Comparison of ENCODE assay signal across 8 cellular contexts in genomic region chr14:92121670-92122350, GRCh38. TPM values are rescaled to one million over a fixed set of nuclear protein-coding genes. Genes with fewer than 3 reads are reported as not detected.
DNase-seq lines count a peak whose midpoint lies in the region; ATAC-seq, FAIRE-seq and TF ChIP-seq lines count a peak whose summit lies in the region.

Gene CPSF2 (plus strand): TSS chr14:92121969. CDS start chr14:92130985, 9,016 bp downstream.
Gene NDUFB1 (minus strand): TSS chr14:92121706. CDS start chr14:92117637, 4,069 bp downstream.

- H3K9me3 ChIP-seq in BLaER1 treated with 17β-estradiol and CSF1 and Interleukin-3, amounts not matched to agents 10 nM and 100 nM (replicated peaks in 1 of 11) = no peaks in the 10 kb centered on the region
- no peaks in the 10 kb centered on the region for H3K9me3 ChIP-seq in right lobe of liver

- intact Hi-C loops in right lobe of liver (cut with DNase I) = no loop called here

- 0% methylated on average over 31 of the region's 55 CpGs for WGBS in right lobe of liver (ENCODE audit: insufficient coverage, low coverage, low lambda C conversion rate, missing lambda C conversion rate)

- DNase-seq in GM19239 (ENCODE audit: insufficient read length, low spot score) = peak; percentile 90
- DNase-seq in NCI-H69 (lab: John Stamatoyannopoulos, UW) = peak; percentile 92
- peak; percentile 87 to 90 for DNase-seq in activated CD4-positive, alpha-beta T cell treated with anti-CD3 and anti-CD28 coated beads, Interleukin-2, amount 50 U/mL, for 48 hours
- peak; percentile 86 for DNase-seq in dermis blood vessel endothelial cell
- peak; percentile 87 to 92 (median 91) for DNase-seq in right lobe of liver
- DNase-seq in stimulated activated CD4-positive, alpha-beta T cell treated with anti-CD3 and anti-CD28 coated beads, Interleukin-4, amount 100 ng/mL, for 48 hours (ENCODE audit: low read depth in 2 of 2) = peak; percentile 82 to 83

- peak in 1 of 4 donors; percentile 26 for TF ChIP-seq CTCF in right lobe of liver (IDR thresholded peaks at IDR 0.05)

- peaks cover 31 to 66% (median 47%) of the 10 kb centered on the region in 11 experiments; a peak in 21 of 22 replicates for H3K36me3 ChIP-seq in BLaER1 treated with 17β-estradiol and CSF1 and Interleukin-3, amounts not matched to agents 10 nM and 100 nM
- peaks cover 0 to 26% (median 0%) of the 10 kb centered on the region in 4 donors for H3K36me3 ChIP-seq in right lobe of liver

- peaks cover 26 to 67% (median 48%) of the 10 kb centered on the region in 10 experiments for H3K4me1 ChIP-seq in BLaER1 treated with 17β-estradiol and CSF1 and Interleukin-3, amounts not matched to agents 10 nM and 100 nM
- peaks cover 0 to 11% (median 5%) of the 10 kb centered on the region in 4 donors for H3K4me1 ChIP-seq in right lobe of liver

- no peaks in the 10 kb centered on the region for H3K27me3 ChIP-seq in BLaER1 treated with 17β-estradiol and CSF1 and Interleukin-3, amounts not matched to agents 10 nM and 100 nM
- no peaks in the 10 kb centered on the region for H3K27me3 ChIP-seq in right lobe of liver

- peak; percentile 80 for ATAC-seq in HG03442 (IDR thresholded peaks at IDR 0.05; ENCODE audit: unreplicated experiment)
- peak; percentile 93 to 97 (median 95) for ATAC-seq in right lobe of liver

- peak within 1 kb of the TSS; percentile 78 to 96 (median 84) for H3K4me3 ChIP-seq in BLaER1 treated with 17β-estradiol and CSF1 and Interleukin-3, amounts not matched to agents 10 nM and 100 nM
- H3K4me3 ChIP-seq in right lobe of liver = peak within 1 kb of the TSS; percentile 83 to 93 (median 83)

- peak within 1 kb of the TSS; percentile 96 to 100 (median 99) for H3K27ac ChIP-seq in BLaER1 treated with 17β-estradiol and CSF1 and Interleukin-3, amounts not matched to agents 10 nM and 100 nM
- H3K27ac ChIP-seq in right lobe of liver = peak within 1 kb of the TSS; percentile 89 to 93 (median 93)

- peak; percentile 77 for TF ChIP-seq POLR2A in right lobe of liver (IDR thresholded peaks at IDR 0.05)

- H3K4me2 ChIP-seq in BLaER1 treated with 17β-estradiol and CSF1 and Interleukin-3, amounts not matched to agents 10 nM and 100 nM = peak within 1 kb of the TSS; percentile 86 to 96 (median 91)

- H4K20me1 ChIP-seq in BLaER1 treated with 17β-estradiol and CSF1 and Interleukin-3, amounts not matched to agents 10 nM and 100 nM = peaks cover 0 to 27% (median 0%) of the 10 kb centered on the region in 11 experiments; a peak in 3 of 22 replicates

- FAIRE-seq in GM19239 (lab: Jason Lieb, UNC) = peak; percentile 87

- peak within 1 kb of the TSS; percentile 95 to 100 (median 99) for H3K9ac ChIP-seq in BLaER1 treated with 17β-estradiol and CSF1 and Interleukin-3, amounts not matched to agents 10 nM and 100 nM

RNA-seq across cellular contexts. Expression of gene CPSF2, which starts in this region (rescaled TPM):
- total RNA-seq in dermis blood vessel endothelial cell (47.8 and 93.6 TPM in 2 replicates), right lobe of liver (10 to 100 TPM; 23.4 to 28.2 (median 25.9) TPM)

RNA-seq across cellular contexts. Expression of gene NDUFB1, which starts in this region (rescaled TPM):
- total RNA-seq in dermis blood vessel endothelial cell (102 and 208 TPM in 2 replicates), right lobe of liver (100 to 1,000 TPM in 2 of 6 experiments, 10 to 100 TPM in 4; 74.6 to 223 (median 94.6) TPM)

Comparison
In these comparisons a context has a peak if more than half of its experiments do, and no peak if none do; other contexts are left out.
1. Peak in every context shown above with its lines: DNase-seq, ATAC-seq, H3K4me3 ChIP-seq and H3K27ac ChIP-seq.